8 cellular contexts compared by ENCODE assay signal in the genomic region with DNA sequence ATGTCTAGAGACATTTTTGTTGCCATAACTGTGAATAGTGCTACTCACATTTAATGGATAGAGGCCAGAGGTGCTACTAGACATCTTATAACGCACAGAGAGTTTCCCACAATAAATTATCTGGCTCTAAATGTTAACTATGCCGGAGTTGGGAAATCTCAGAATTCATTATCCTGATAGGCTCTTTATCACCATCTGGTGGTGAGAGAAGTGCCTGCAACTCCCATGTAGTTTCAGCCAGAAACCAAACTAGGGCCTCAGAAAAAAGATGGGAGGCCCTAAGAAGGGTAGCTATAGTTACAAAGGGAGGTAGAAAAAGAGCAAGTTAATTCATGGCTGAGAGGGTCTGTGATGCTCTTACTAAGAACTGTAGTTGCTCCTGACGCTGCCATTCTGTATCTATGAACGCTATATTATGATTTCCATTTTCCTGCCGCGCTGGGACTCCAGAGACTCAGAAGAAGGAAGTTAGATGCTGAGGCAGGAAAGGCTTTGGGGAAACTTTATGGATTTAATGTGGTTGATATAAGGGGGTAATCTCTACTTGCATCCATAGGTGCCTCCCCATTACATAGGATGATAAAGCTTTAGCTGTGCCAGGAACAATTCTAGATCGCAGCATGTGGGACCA. TPM values are rescaled to one million over a fixed set of nuclear protein-coding genes. Genes with fewer than 3 reads are reported as not detected.
A peak's percentile ranks its signal among the peaks of the same experiment; 100 is the strongest.
DNase-seq lines count a peak whose midpoint lies in the region; ATAC-seq and TF ChIP-seq lines count a peak whose summit lies in the region.

No MANE protein-coding gene starts in this region.

- H3K9me3 Mint-ChIP-seq in Caco-2 (ENCODE audit: unreplicated experiment), result no peaks in the 10 kb centered on the region
- no peaks in the 10 kb centered on the region for H3K9me3 Mint-ChIP-seq in naive thymus-derived CD8-positive, alpha-beta T cell

- H3K27ac ChIP-seq in esophagus muscularis mucosa (replicated peaks in 1 of 4), result no peak overlapping the region

- no peaks in the 10 kb centered on the region for H3K36me3 Mint-ChIP-seq in Caco-2 (ENCODE audit: insufficient read depth, unreplicated experiment)
- H3K36me3 Mint-ChIP-seq in naive thymus-derived CD8-positive, alpha-beta T cell, result peaks cover 0 to 24% (median 0%) of the 10 kb centered on the region in 3 donors

- ATAC-seq in GM19463 (IDR thresholded peaks at IDR 0.05; ENCODE audit: unreplicated experiment), result peak; percentile 54
- peak; percentile 50 to 75 for ATAC-seq in naive thymus-derived CD8-positive, alpha-beta T cell

- CTCF ChIA-PET in Caco-2 (lab: Charles Lee), result interaction anchor here (0.6 to 2.0 kb wide), 9 partner anchors 14 to 328 kb away, joined by 3 to 12 read pairs (median 3); partner anchors contain the start of gene MRPL17

- no peak for TF ChIP-seq POLR2A in esophagus muscularis mucosa (IDR thresholded peaks at IDR 0.05; ENCODE audit: low read depth)

- intact Hi-C loops in Caco-2 (cut with micrococcal nuclease; ENCODE audit: unreplicated experiment) (no loop called here), esophagus muscularis mucosa (cut with DNase I) (loop anchor here (5.0 to 10.0 kb wide), 2 partner anchors 174 to 331 kb away; no protein-coding TSS in a partner anchor)

- no peak overlapping the region for H3K4me3 Mint-ChIP-seq in Caco-2 (ENCODE audit: unreplicated experiment)
- no peak overlapping the region for H3K4me3 Mint-ChIP-seq in naive thymus-derived CD8-positive, alpha-beta T cell

- H3K27me3 Mint-ChIP-seq in Caco-2 (ENCODE audit: insufficient read depth, unreplicated experiment), result peaks cover 2% of the 10 kb centered on the region
- H3K27me3 Mint-ChIP-seq in naive thymus-derived CD8-positive, alpha-beta T cell, result no peaks in the 10 kb centered on the region

- no peak overlapping the region for H3K27ac Mint-ChIP-seq in Caco-2 (ENCODE audit: unreplicated experiment)
- H3K27ac Mint-ChIP-seq in naive thymus-derived CD8-positive, alpha-beta T cell, result peak overlapping the region; percentile 20 to 88 (median 73)

- POLR2A ChIA-PET in Caco-2 (lab: Charles Lee), result no interaction called here
- POLR2A ChIA-PET in naive thymus-derived CD8-positive, alpha-beta T cell (lab: Charles Lee), result interaction anchor here (1.0 to 1.3 kb wide), 8 partner anchors 15 to 113 kb away, joined by 3 to 4 read pairs (median 3); partner anchors contain the start of genes ILK and MRPL17

- no TSS peak for BruUV-seq in Caco-2 (replicated peaks; lab: Mats Ljungman, UMichigan)

- WGBS in esophagus muscularis mucosa, result 47% methylated on average over 7 of the region's 7 CpGs

- peak in 1 of 2 experiments; percentile 60 for DNase-seq in Caco-2
- peak; percentile 14 for DNase-seq in NCI-H2107 (lab: John Stamatoyannopoulos, UW)
- peak; percentile 34 to 38 for DNase-seq in activated CD4-positive, alpha-beta T cell treated with anti-CD3 and anti-CD28 coated beads, Interleukin-2, amount 50 U/mL, for 4 hours
- no peak for DNase-seq in esophagus muscularis mucosa (ENCODE audit: extremely low spot score)
- peak in 8 of 10 donors; percentile 16 to 65 (median 42) for DNase-seq in naive thymus-derived CD8-positive, alpha-beta T cell
- no peak for DNase-seq in NCI-H526 treated with DMSO at 0.1 percent for 48 hours (lab: John Stamatoyannopoulos, UW)
- DNase-seq in activated CD4-positive, CD25-positive, alpha-beta regulatory T cell treated with anti-CD3 and anti-CD28 coated beads, Interleukin-2, amount 50 U/mL, for 72 hours, result no peak

- H3K9me3 ChIP-seq in Caco-2, result no peaks in the 10 kb centered on the region; the same call in 1 of the 2 replicates
- H3K9me3 ChIP-seq in esophagus muscularis mucosa, result no peaks in the 10 kb centered on the region

- TF ChIP-seq CTCF in Caco-2 (IDR thresholded peaks at IDR 0.05; ENCODE audit: insufficient read depth in 1 of 2, low read depth in 1 of 2, low read length in 1 of 2, severe bottlenecking in 1 of 2, unreplicated experiment in 1 of 2), result peak; percentile 91 to 92
- peak; percentile 90 to 97 (median 93) for TF ChIP-seq CTCF in esophagus muscularis mucosa (IDR thresholded peaks at IDR 0.05)

- no peaks in the 10 kb centered on the region for H3K36me3 ChIP-seq in Caco-2 (ENCODE audit: control insufficient read depth, insufficient read depth, low read length)
- H3K36me3 ChIP-seq in esophagus muscularis mucosa, result no peaks in the 10 kb centered on the region

- H3K4me1 Mint-ChIP-seq in Caco-2 (ENCODE audit: low read depth, unreplicated experiment), result peaks cover 7% of the 10 kb centered on the region
- H3K4me1 Mint-ChIP-seq in naive thymus-derived CD8-positive, alpha-beta T cell, result peaks cover 13 to 32% (median 23%) of the 10 kb centered on the region in 4 donors

- H3K27me3 ChIP-seq in Caco-2 (replicated peaks; ENCODE audit: control insufficient read depth, insufficient read depth, low read length) (no peaks in the 10 kb centered on the region), esophagus muscularis mucosa (no peaks in the 10 kb centered on the region)

- no peaks in the 10 kb centered on the region for H3K4me1 ChIP-seq in Caco-2
- peaks cover 0 to 8% (median 6%) of the 10 kb centered on the region in 4 donors for H3K4me1 ChIP-seq in esophagus muscularis mucosa

- TF ChIP-seq EP300 in esophagus muscularis mucosa (IDR thresholded peaks at IDR 0.05), result no peak

- H3K4me3 ChIP-seq in Caco-2 (ENCODE audit: low read depth, low read length) (no peak overlapping the region), esophagus muscularis mucosa (no peak overlapping the region)

RNA-seq across cellular contexts. Expression of gene MRPL17, which starts 22.9 kb away (rescaled TPM):
- 57.8 and 60.8 TPM in 2 replicates for total RNA-seq in Caco-2 (2022)
- 10 to 100 TPM; 13.3 to 22.9 (median 19.4) TPM for total RNA-seq in esophagus muscularis mucosa
- 10 to 100 TPM; 27.5 to 30.1 TPM for total RNA-seq in naive thymus-derived CD8-positive, alpha-beta T cell
- polyA plus RNA-seq in naive thymus-derived CD8-positive, alpha-beta T cell, result 10 to 100 TPM; 16.2 to 23.6 (median 16.5) TPM

RNA-seq across cellular contexts. Expression of gene DCHS1, which starts 50.4 kb away (rescaled TPM):
- 1.7 and 2.0 TPM in 2 replicates for total RNA-seq in Caco-2 (2022)
- total RNA-seq in esophagus muscularis mucosa, result 10 to 100 TPM; 27.0 to 60.9 (median 34.0) TPM
- total RNA-seq in naive thymus-derived CD8-positive, alpha-beta T cell, result 10 to 100 TPM; 14.4 to 14.9 TPM
- 1 to 10 TPM; 2.2 to 6.1 (median 2.9) TPM for polyA plus RNA-seq in naive thymus-derived CD8-positive, alpha-beta T cell

Comparison
In these comparisons a context has a peak if more than half of its experiments do, and no peak if none do; other contexts are left out.
1. DNase-seq: peak in NCI-H2107 (single experiment), activated CD4-positive, alpha-beta T cell treated with anti-CD3 and anti-CD28 coated beads, Interleukin-2, amount 50 U/mL, for 4 hours (2 of 2) and naive thymus-derived CD8-positive, alpha-beta T cell (8 of 10); none in esophagus muscularis mucosa (single experiment), NCI-H526 treated with DMSO at 0.1 percent for 48 hours (single experiment) and activated CD4-positive, CD25-positive, alpha-beta regulatory T cell treated with anti-CD3 and anti-CD28 coated beads, Interleukin-2, amount 50 U/mL, for 72 hours (single experiment).